Comparison of ENCODE assay signal across 8 cellular contexts in the genomic region with DNA sequence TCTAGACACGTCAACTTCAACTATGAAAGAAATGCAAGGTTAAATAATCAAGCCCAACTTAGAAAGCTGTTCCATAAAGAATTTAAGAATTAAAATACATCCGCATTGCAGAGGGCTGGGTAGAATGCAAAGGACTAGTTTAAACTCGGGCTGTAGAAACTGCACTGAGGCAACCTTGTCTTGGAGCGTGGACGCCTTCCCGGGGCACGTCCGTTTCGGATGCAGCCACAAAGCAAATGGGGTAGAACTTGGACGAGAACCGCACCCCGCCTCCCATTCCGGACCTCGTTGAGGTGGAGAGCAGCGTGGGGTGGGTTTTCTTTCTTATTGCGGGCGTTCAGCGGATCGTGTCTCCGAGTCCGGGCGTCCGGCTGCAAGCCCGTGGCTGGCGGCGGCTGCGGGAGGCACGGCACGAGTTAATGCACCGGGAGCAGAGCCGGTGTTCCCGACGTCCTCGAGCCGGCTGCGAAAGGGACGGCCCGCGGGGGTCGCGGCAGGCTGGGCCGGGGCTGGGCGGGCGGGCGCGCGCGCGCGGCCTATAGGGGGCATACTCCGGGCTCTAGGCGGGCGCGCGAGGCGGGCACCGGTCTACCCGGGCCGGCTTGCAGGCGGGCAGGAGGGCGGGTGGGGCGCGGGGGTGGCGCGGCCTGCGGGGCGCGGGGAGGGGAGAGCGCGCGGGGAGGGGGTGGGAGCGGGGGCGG. TPM values are rescaled to one million over a fixed set of nuclear protein-coding genes. Genes with fewer than 3 reads are reported as not detected.
DNase-seq lines count a peak whose midpoint lies in the region; TF ChIP-seq lines count a peak whose summit lies in the region.

No MANE protein-coding gene starts in this region.

- H3K4me1 Mint-ChIP-seq in HFFc6 (ENCODE audit: low read depth) = peaks cover 29% of the 10 kb centered on the region

- no peaks in the 10 kb centered on the region for H3K9me3 Mint-ChIP-seq in HFFc6

- no peaks in the 10 kb centered on the region for H3K9me3 ChIP-seq in ES-I3 (ENCODE audit: control insufficient read depth, insufficient read depth, low read length)
- no peaks in the 10 kb centered on the region for H3K9me3 ChIP-seq in mucosa of stomach (ENCODE audit: control insufficient read depth, low read length)

- H3K36me3 ChIP-seq in ES-I3 (ENCODE audit: insufficient read depth, low read length) = no peaks in the 10 kb centered on the region
- no peaks in the 10 kb centered on the region for H3K36me3 ChIP-seq in mucosa of stomach (ENCODE audit: control insufficient read depth, insufficient read depth, low read length)

- H3K27me3 ChIP-seq in mucosa of stomach (ENCODE audit: control insufficient read depth, insufficient read depth, low read length) = no peaks in the 10 kb centered on the region

- peak overlapping the region; percentile 100 for H3K4me3 Mint-ChIP-seq in HFFc6

- H3K4me1 ChIP-seq in ES-I3 (ENCODE audit: insufficient read depth, low read length) (peaks cover 20% of the 10 kb centered on the region; the same call in 1 of the 2 replicates), mucosa of stomach (ENCODE audit: control insufficient read depth, insufficient read depth, low read length) (peaks cover 12% of the 10 kb centered on the region)

- peaks cover 11% of the 10 kb centered on the region for H3K36me3 Mint-ChIP-seq in HFFc6 (ENCODE audit: low read depth)

- H3K9ac ChIP-seq in ES-I3 (ENCODE audit: low read depth, low read length) (peak overlapping the region; percentile 88), mucosa of stomach (ENCODE audit: low read length) (peak overlapping the region; percentile 87)

- H3K27me3 Mint-ChIP-seq in HFFc6 (ENCODE audit: insufficient read depth) = peaks cover 5% of the 10 kb centered on the region; the same call in 1 of the 2 replicates

- peak; percentile 73 for DNase-seq in HFFc6
- DNase-seq in NCI-H2171 (lab: John Stamatoyannopoulos, UW) = peak; percentile 68
- peak; percentile 36 for DNase-seq in activated T-cell treated with anti-CD3 and anti-CD28 coated beads for 24 hours (ENCODE audit: low read depth)
- peak; percentile 51 for DNase-seq in epithelial cell of esophagus (ENCODE audit: low read depth)
- peak; percentile 16 to 52 for DNase-seq in stimulated activated CD8-positive, alpha-beta memory T cell treated with anti-CD3 and anti-CD28 coated beads, Interleukin-4, amount 100 ng/mL, for 4 hours (ENCODE audit: low read depth in 2 of 2, low spot score in 1 of 2)
- DNase-seq in T1000 (lab: John Stamatoyannopoulos, UW) = no peak

- H3K27ac Mint-ChIP-seq in HFFc6 = peak overlapping the region; percentile 95

- H3K4me3 ChIP-seq in epithelial cell of esophagus (ENCODE audit: low read length) = peak overlapping the region; percentile 93
- H3K4me3 ChIP-seq in mucosa of stomach (ENCODE audit: low read length) = peak overlapping the region; percentile 54

- peak; percentile 53 for TF ChIP-seq CTCF in HFFc6 (IDR thresholded peaks at IDR 0.05)
- no peak for TF ChIP-seq CTCF in epithelial cell of esophagus (IDR thresholded peaks at IDR 0.05; ENCODE audit: insufficient read depth, low read depth, low read length, missing control alignments)

RNA-seq across cellular contexts. Expression of a gene that starts 2.0 kb away (rescaled TPM):
- total RNA-seq in HFFc6 (2021; fragmentation: NEBNext Ultra II Directional; extraction: Animal tissue kit (Norgen Biotek cat#: 25700)) = 10 to 100 TPM in 1 of 6 experiments, 1 to 10 TPM in 5; 8.3 to 10.1 (median 9.5) TPM
